ENCODE assay signal across 11 cellular contexts in genomic region chr1:2135866-2136265, GRCh38. TPM values are rescaled to one million over a fixed set of nuclear protein-coding genes. Genes with fewer than 3 reads are reported as not detected.
DNase-seq lines count a peak whose midpoint lies in the region; ATAC-seq and TF ChIP-seq lines count a peak whose summit lies in the region.
"Had no signal": no experiment of that assay in that cellular context is flagged by ENCODE, and none has a peak within 500 bp of the region (broad histone marks: within the 10 kb centered on the region; RNA-seq: fewer than 3 reads in every experiment).

No MANE protein-coding gene starts in this region.

- H3K27me3 ChIP-seq in AG04450 (ENCODE audit: control insufficient read depth, insufficient read depth, low read length) (peaks cover 6% of the 10 kb centered on the region), foreskin keratinocyte (no peaks in the 10 kb centered on the region), neural progenitor cell (no peaks in the 10 kb centered on the region)
- H3K27me3 ChIP-seq: right lobe of liver had no signal

- TF ChIP-seq POLR2A in erythroblast (IDR thresholded peaks at IDR 0.05; ENCODE audit: low read length): no peak

- H3K4me3 ChIP-seq in AG04450 (ENCODE audit: low read depth, low read length): no peak overlapping the region
- H3K4me3 ChIP-seq in neural progenitor cell: no peak overlapping the region
- H3K4me3 ChIP-seq: right lobe of liver had no signal

- TF ChIP-seq CTCF in AG04450 (IDR thresholded peaks at IDR 0.05; ENCODE audit: low read depth, low read length) (no peak), RWPE1 (conservative IDR thresholded peaks at IDR 0.05; ENCODE audit: low read depth) (no peak), foreskin keratinocyte (conservative IDR thresholded peaks at IDR 0.05) (no peak), neural progenitor cell (IDR thresholded peaks at IDR 0.05) (no peak)

- no peaks in the 10 kb centered on the region for H3K9me3 Mint-ChIP-seq in neural progenitor cell

- H3K27ac ChIP-seq in AG04450 (ENCODE audit: low read depth, low read length): peak overlapping the region; percentile 21
- peak overlapping the region; percentile 56 for H3K27ac ChIP-seq in RWPE1
- H3K27ac ChIP-seq in foreskin keratinocyte: peak overlapping the region; percentile 1
- H3K27ac ChIP-seq in neural progenitor cell: no peak overlapping the region
- H3K27ac ChIP-seq: VCaP had no signal

- H3K9me3 ChIP-seq in AG04450 (ENCODE audit: control insufficient read depth, insufficient read depth, low read length) (no peaks in the 10 kb centered on the region; the same call in 1 of the 2 replicates), neural progenitor cell (ENCODE audit: low read depth) (no peaks in the 10 kb centered on the region)
- H3K9me3 ChIP-seq: right lobe of liver had no signal

- no peak for ATAC-seq in foreskin keratinocyte
- ATAC-seq: right lobe of liver had no signal

- H3K27me3 Mint-ChIP-seq in neural progenitor cell (ENCODE audit: insufficient read depth, low read depth): peaks cover 10% of the 10 kb centered on the region

- peaks cover 10% of the 10 kb centered on the region for H3K79me2 ChIP-seq in neural progenitor cell (ENCODE audit: low read depth)

- no peaks in the 10 kb centered on the region for H3K36me3 Mint-ChIP-seq in neural progenitor cell

- H3K4me1 ChIP-seq in foreskin keratinocyte: peaks cover 7% of the 10 kb centered on the region
- H3K4me1 ChIP-seq in neural progenitor cell: peaks cover 13% of the 10 kb centered on the region

- H2AFZ ChIP-seq in neural progenitor cell (replicated peaks): no peak overlapping the region

- peaks cover 81% of the 10 kb centered on the region for H3K4me1 Mint-ChIP-seq in neural progenitor cell

- H3K27ac Mint-ChIP-seq in neural progenitor cell: peak overlapping the region; percentile 100

- DNase-seq in AG04450 (ENCODE audit: low read depth, low spot score): no peak
- no peak for DNase-seq in RWPE1 (ENCODE audit: low spot score)
- DNase-seq in foreskin keratinocyte: no peak
- DNase-seq in neural progenitor cell (ENCODE audit: low spot score): no peak
- DNase-seq in erythroblast (lab: John Stamatoyannopoulos, UW): no peak
- DNase-seq in activated CD8-positive, alpha-beta memory T cell treated with anti-CD3 and anti-CD28 coated beads, Interleukin-2, amount 50 U/mL, for 48 hours: no peak
- no peak for DNase-seq in NCI-H226
- no peak for DNase-seq in NCI-H2196 treated with DMSO at 0.1 percent for 48 hours (lab: John Stamatoyannopoulos, UW; ENCODE audit: unreplicated experiment)
- DNase-seq: central memory CD4-positive, alpha-beta T cell had no signal

- CTCF ChIA-PET in AG04450 (lab: Charles Lee): interaction anchor here (1.5 kb wide), 1 partner anchor 39 kb away, joined by 8 read pairs; no protein-coding TSS in a partner anchor
- CTCF ChIA-PET in RWPE1 (lab: Yijun Ruan, JAX): interaction anchor here (0.7 kb wide), 1 partner anchor 9 kb away, joined by 4 read pairs; no protein-coding TSS in a partner anchor

- peaks cover 4% of the 10 kb centered on the region for H4K20me1 ChIP-seq in neural progenitor cell (ENCODE audit: low read depth)

- POLR2A ChIA-PET in AG04450 (lab: Yijun Ruan, JAX) (no interaction called here), RWPE1 (lab: Yijun Ruan, JAX; ENCODE audit: low non-redundant PET) (interaction anchor here (0.7 kb wide), 1 partner anchor 11 kb away, joined by 4 read pairs; no protein-coding TSS in a partner anchor)

- no peaks in the 10 kb centered on the region for H3K36me3 ChIP-seq in neural progenitor cell
- H3K36me3 ChIP-seq: right lobe of liver had no signal

- peaks cover 26% of the 10 kb centered on the region for H3F3A ChIP-seq in neural progenitor cell (ENCODE audit: low read depth)

- no peak overlapping the region for H3K9ac ChIP-seq in neural progenitor cell

- H3K4me2 ChIP-seq in neural progenitor cell: no peak overlapping the region

- H3K4me3 Mint-ChIP-seq in neural progenitor cell: peak overlapping the region; percentile 68

RNA-seq across cellular contexts. Expression of gene FAAP20, which starts 58.7 kb away (rescaled TPM):
- polyA plus RNA-seq in AG04450 (2011; rRNA removed) (9.7 and 12.6 TPM in 2 replicates), foreskin keratinocyte (82.5 and 103 TPM in 2 replicates)
- 4.9 and 5.7 TPM in 2 replicates for polyA minus RNA-seq in AG04450 (2011; rRNA and poly(A)+ RNA removed)
- total RNA-seq in foreskin keratinocyte (30.3 and 32.0 TPM in 2 replicates), neural progenitor cell (ENCODE audit: low replicate concordance) (11.3 and 68.2 TPM in 2 replicates)
